Comparison of ENCODE assay signal across 10 cellular contexts in the genomic region with DNA sequence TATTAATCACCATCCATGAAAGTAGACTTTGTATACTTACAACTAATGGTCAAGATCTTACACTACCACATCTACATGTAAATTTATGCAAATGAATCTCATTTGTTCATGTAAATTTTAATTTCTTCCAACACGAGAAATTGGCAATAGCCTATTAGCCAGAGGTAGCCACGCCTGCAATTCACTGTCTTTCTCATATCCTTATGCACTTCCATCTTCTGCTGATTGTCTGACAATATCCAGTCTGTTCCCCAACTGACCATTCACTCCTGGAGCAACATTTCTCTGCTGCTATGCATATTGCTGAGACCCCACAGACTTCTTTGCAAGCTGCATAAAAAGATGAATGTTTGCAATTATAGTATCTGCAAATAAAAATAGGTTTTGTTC. TPM values are rescaled to one million over a fixed set of nuclear protein-coding genes. Genes with fewer than 3 reads are reported as not detected.
DNase-seq lines count a peak whose midpoint lies in the region; ATAC-seq and TF ChIP-seq lines count a peak whose summit lies in the region.
"Had no signal": no experiment of that assay in that cellular context is flagged by ENCODE, and none has a peak within 500 bp of the region (broad histone marks: within the 10 kb centered on the region; RNA-seq: fewer than 3 reads in every experiment).

No MANE protein-coding gene starts in this region.

- H3K4me1 ChIP-seq in colonic mucosa (no peaks in the 10 kb centered on the region), mesodermal cell (ENCODE audit: control insufficient read depth, insufficient read depth, low read length, poor library complexity, severe bottlenecking) (peaks cover 16% of the 10 kb centered on the region), upper lobe of left lung (peaks cover 17 to 26% (median 20%) of the 10 kb centered on the region in 4 donors)

- no peak for ATAC-seq in upper lobe of left lung (ENCODE audit: low FRiP score in 2 of 2)

- H3K27ac ChIP-seq in RWPE1: peak overlapping the region; percentile 100
- no peak overlapping the region for H3K27ac ChIP-seq in colonic mucosa
- H3K27ac ChIP-seq in mesodermal cell (ENCODE audit: low read depth, low read length, severe bottlenecking): no peak overlapping the region
- peak overlapping the region; percentile 79 to 89 (median 85) for H3K27ac ChIP-seq in upper lobe of left lung

- DNase-seq in RWPE1 (ENCODE audit: low spot score) (no peak), colonic mucosa (no peak), upper lobe of left lung (no peak), Kasumi-1 (lab: John Stamatoyannopoulos, UW) (no peak), H4 (ENCODE audit: low spot score) (no peak), NCI-H1105 treated with DMSO at 0.1 percent for 48 hours (lab: John Stamatoyannopoulos, UW) (no peak)
- DNase-seq: Caco-2, NCI-H1092, NCI-H524 had no signal

- POLR2A ChIA-PET in RWPE1 (lab: Yijun Ruan, JAX; ENCODE audit: low non-redundant PET): no interaction called here

- H3K9me3 ChIP-seq in colonic mucosa: no peaks in the 10 kb centered on the region
- peaks cover 7% of the 10 kb centered on the region for H3K9me3 ChIP-seq in mesodermal cell (ENCODE audit: control insufficient read depth, low read length)
- H3K9me3 ChIP-seq in upper lobe of left lung: no peaks in the 10 kb centered on the region

- peak overlapping the region; percentile 25 for H3K4me3 ChIP-seq in colonic mucosa
- peak overlapping the region; percentile 37 for H3K4me3 ChIP-seq in mesodermal cell (ENCODE audit: extremely low read depth, insufficient read depth, low read length, poor library complexity, severe bottlenecking)
- peak overlapping the region in 3 of 4 donors; percentile 32 to 43 (median 43) for H3K4me3 ChIP-seq in upper lobe of left lung

- CTCF ChIA-PET in RWPE1 (lab: Yijun Ruan, JAX): no interaction called here

- intact Hi-C loops in colonic mucosa (cut with DNase I): no loop called here

- WGBS in mesodermal cell (ENCODE audit: insufficient coverage in 2 of 2), 2 experiments: 83 to 86% methylated on average over 1 to 2 of the region's 2 CpGs
- WGBS in upper lobe of left lung, 2 donors: 70 to 92% methylated on average over 2 of the region's 2 CpGs

- no peak for TF ChIP-seq POLR2A in upper lobe of left lung (IDR thresholded peaks at IDR 0.05)

- TF ChIP-seq EP300 in upper lobe of left lung (IDR thresholded peaks at IDR 0.05): no peak

- H3K36me3 ChIP-seq in colonic mucosa (no peaks in the 10 kb centered on the region), mesodermal cell (ENCODE audit: control insufficient read depth, insufficient read depth, low read length) (peaks cover 24% of the 10 kb centered on the region), upper lobe of left lung (peaks cover 0 to 12% (median 6%) of the 10 kb centered on the region in 4 donors)

- H3K27me3 ChIP-seq in colonic mucosa (no peaks in the 10 kb centered on the region), upper lobe of left lung (no peaks in the 10 kb centered on the region)

- TF ChIP-seq CTCF in RWPE1 (conservative IDR thresholded peaks at IDR 0.05; ENCODE audit: low read depth) (no peak), colonic mucosa (IDR thresholded peaks at IDR 0.05) (no peak), upper lobe of left lung (IDR thresholded peaks at IDR 0.05) (no peak)

- no peak overlapping the region for H3K9ac ChIP-seq in colonic mucosa (ENCODE audit: low read depth in 2 of 2, low read length in 2 of 2)

RNA-seq across cellular contexts. Expression of gene NNMT, which starts 2.5 kb away (rescaled TPM):
- 10 to 100 TPM; 13.7 to 41.3 TPM for total RNA-seq in colonic mucosa
- polyA plus RNA-seq in mesodermal cell (2013, experiment 1 of 2): 56.1 TPM
- 67.5 TPM for polyA plus RNA-seq in mesodermal cell (2013, experiment 2 of 2)
- total RNA-seq in upper lobe of left lung: 100 to 1,000 TPM in 5 of 6 donors, 10 to 100 TPM in 1; 93.4 to 383 (median 208) TPM
- total RNA-seq in H4 (2014; rRNA removed; shearing (Covaris generic)): 895 and 907 TPM in 2 replicates

Comparison
In these comparisons a context has a peak if more than half of its experiments do, and no peak if none do; other contexts are left out.
1. H3K27ac ChIP-seq: peak in RWPE1 (single experiment) and upper lobe of left lung (4 of 4); none in colonic mucosa (single experiment) and mesodermal cell (single experiment).
2. Peak in every context shown above with its lines, with median percentiles within 50 percentile points of each other: H3K4me3 ChIP-seq.